In genomic region chr2:25558262-25558661, GRCh38 we compare ENCODE assay signal across 8 cellular contexts.
DNase-seq lines count a peak whose midpoint lies in the region; ATAC-seq and TF ChIP-seq lines count a peak whose summit lies in the region.

No MANE protein-coding gene starts in this region.

- H3K36me3 ChIP-seq in gastroesophageal sphincter: no peaks in the 10 kb centered on the region

- CTCF ChIA-PET in WTC11 (lab: Charles Lee): interaction anchor here (0.8 to 1.3 kb wide), 3 partner anchors 106 to 215 kb away, joined by 3 to 4 read pairs (median 4); no protein-coding TSS in a partner anchor

- TF ChIP-seq POLR2A in gastroesophageal sphincter (IDR thresholded peaks at IDR 0.05): no peak

- no peak overlapping the region for H3K4me3 Mint-ChIP-seq in WTC11
- peak overlapping the region; percentile 36 for H3K4me3 Mint-ChIP-seq in stimulated activated naive CD8-positive, alpha-beta T cell treated with anti-CD3 and anti-CD28 coated beads, Interleukin-15, Interleukin-2, amounts not matched to agents 100 ng/mL and 50 ng/mL, for 24 hours

- H3K27me3 ChIP-seq in gastroesophageal sphincter: no peaks in the 10 kb centered on the region

- 0 out of 2 replicates have a peak, but pooled peaks cover 3% of the 10 kb centered on the region for H3K36me3 Mint-ChIP-seq in WTC11
- peaks cover 6% of the 10 kb centered on the region for H3K36me3 Mint-ChIP-seq in stimulated activated naive CD8-positive, alpha-beta T cell treated with anti-CD3 and anti-CD28 coated beads, Interleukin-15, Interleukin-2, amounts not matched to agents 100 ng/mL and 50 ng/mL, for 24 hours (ENCODE audit: low read depth)

- TF ChIP-seq EP300 in gastroesophageal sphincter (IDR thresholded peaks at IDR 0.05): no peak

- no peaks in the 10 kb centered on the region for H3K9me3 ChIP-seq in gastroesophageal sphincter

- peak overlapping the region; percentile 59 for H3K27ac Mint-ChIP-seq in WTC11
- peak overlapping the region; percentile 78 for H3K27ac Mint-ChIP-seq in stimulated activated naive CD8-positive, alpha-beta T cell treated with anti-CD3 and anti-CD28 coated beads, Interleukin-15, Interleukin-2, amounts not matched to agents 100 ng/mL and 50 ng/mL, for 24 hours

- no peak overlapping the region for H3K27ac ChIP-seq in gastroesophageal sphincter

- peaks cover 50% of the 10 kb centered on the region for H3K4me1 Mint-ChIP-seq in WTC11
- peaks cover 65% of the 10 kb centered on the region for H3K4me1 Mint-ChIP-seq in stimulated activated naive CD8-positive, alpha-beta T cell treated with anti-CD3 and anti-CD28 coated beads, Interleukin-15, Interleukin-2, amounts not matched to agents 100 ng/mL and 50 ng/mL, for 24 hours (ENCODE audit: low read depth)

- peak; percentile 34 for DNase-seq in Ammon's horn (ENCODE audit: low spot score)
- no peak for DNase-seq in WTC11 (ENCODE audit: low spot score)
- no peak for DNase-seq in SW480 (ENCODE audit: low spot score)
- no peak for DNase-seq in NCI-H1694 (lab: John Stamatoyannopoulos, UW)

- H3K4me1 ChIP-seq in gastroesophageal sphincter: no peaks in the 10 kb centered on the region

- 63 to 64% methylated on average over 2 of the region's 2 CpGs for WGBS in gastroesophageal sphincter (ENCODE audit: low coverage in 1 of 2), 2 donors

- H3K27me3 Mint-ChIP-seq in WTC11 (ENCODE audit: low read depth): no peaks in the 10 kb centered on the region
- H3K27me3 Mint-ChIP-seq in stimulated activated naive CD8-positive, alpha-beta T cell treated with anti-CD3 and anti-CD28 coated beads, Interleukin-15, Interleukin-2, amounts not matched to agents 100 ng/mL and 50 ng/mL, for 24 hours: no peaks in the 10 kb centered on the region

- TF ChIP-seq CTCF in WTC11 (IDR thresholded peaks at IDR 0.05) (no peak), gastroesophageal sphincter (IDR thresholded peaks at IDR 0.05) (no peak)

- POLR2A ChIA-PET in WTC11 (lab: Charles Lee): no interaction called here

- ATAC-seq in GM19025 (IDR thresholded peaks at IDR 0.05; ENCODE audit: low read depth, unreplicated experiment) (peak; percentile 56), HG03520 (IDR thresholded peaks at IDR 0.05; ENCODE audit: unreplicated experiment) (peak; percentile 55), WTC11 (peak; percentile 61), gastroesophageal sphincter (peak; percentile 46)

- no peak overlapping the region for H3K4me3 ChIP-seq in gastroesophageal sphincter

- H3K9me3 Mint-ChIP-seq in WTC11: peaks cover 8% of the 10 kb centered on the region
- no peaks in the 10 kb centered on the region for H3K9me3 Mint-ChIP-seq in stimulated activated naive CD8-positive, alpha-beta T cell treated with anti-CD3 and anti-CD28 coated beads, Interleukin-15, Interleukin-2, amounts not matched to agents 100 ng/mL and 50 ng/mL, for 24 hours

TF ChIP-seq in WTC11, 78 proteins besides CTCF, POLR2A, EP300 and RAD21 (continues in another document):
- TF ChIP-seq TEAD4 (CRISPR knock-in tag; IDR thresholded peaks at IDR 0.05) (no peak), ZNF671 (CRISPR knock-in tag; IDR thresholded peaks at IDR 0.05) (no peak), ZSCAN18 (CRISPR knock-in tag; IDR thresholded peaks at IDR 0.05) (no peak), IRF2 (CRISPR knock-in tag; IDR thresholded peaks at IDR 0.05; ENCODE audit: borderline replicate concordance, low read depth) (no peak), OVOL2 (CRISPR knock-in tag; IDR thresholded peaks at IDR 0.05; ENCODE audit: borderline replicate concordance) (no peak), GABPB1 (CRISPR knock-in tag; IDR thresholded peaks at IDR 0.05) (no peak), STAT6 (CRISPR knock-in tag; conservative IDR thresholded peaks at IDR 0.05; ENCODE audit: low read depth) (no peak), ZNF281 (CRISPR knock-in tag; IDR thresholded peaks at IDR 0.05) (no peak), ARID4B (CRISPR knock-in tag; IDR thresholded peaks at IDR 0.05; ENCODE audit: borderline replicate concordance) (no peak), ZBTB21 (CRISPR knock-in tag; IDR thresholded peaks at IDR 0.05; ENCODE audit: borderline replicate concordance) (no peak), ATF3 (CRISPR knock-in tag; conservative IDR thresholded peaks at IDR 0.05) (no peak), GTF2I (CRISPR knock-in tag; conservative IDR thresholded peaks at IDR 0.05) (no peak)
